ENCODE assay signal across 8 cellular contexts in genomic region chr7:73683916-73684693, GRCh38. TPM values are rescaled to one million over a fixed set of nuclear protein-coding genes. Genes with fewer than 3 reads are reported as not detected.
DNase-seq lines count a peak whose midpoint lies in the region; ATAC-seq and TF ChIP-seq lines count a peak whose summit lies in the region.

No MANE protein-coding gene starts in this region.

- H3K27ac ChIP-seq in CD8-positive, alpha-beta memory T cell (ENCODE audit: low read depth, low read length), result peak overlapping the region; percentile 93
- peak overlapping the region; percentile 87 for H3K27ac ChIP-seq in HUES6 (ENCODE audit: low read depth, low read length)
- H3K27ac ChIP-seq in mammary epithelial cell (ENCODE audit: insufficient read depth, low read depth, low read length), result peak overlapping the region; percentile 78

- no peak for ATAC-seq in GM19397 (IDR thresholded peaks at IDR 0.05; ENCODE audit: unreplicated experiment)

- dilution Hi-C loops in mammary epithelial cell (cut with HindIII; ENCODE audit: low sequenced_read_pairs), result no loop called here

- H3K4me3 ChIP-seq in CD8-positive, alpha-beta memory T cell (ENCODE audit: low read length), result peak overlapping the region; percentile 99
- H3K4me3 ChIP-seq in HUES6 (ENCODE audit: low read depth, low read length), result peak overlapping the region; percentile 93
- H3K4me3 ChIP-seq in mammary epithelial cell (replicated peaks in 1 of 3; ENCODE audit: insufficient read depth in 1 of 3, low read depth in 2 of 3, low read length in 3 of 3), result peak overlapping the region; percentile 56 to 94 (median 79)

- H3K4me1 Mint-ChIP-seq in CD8-positive, alpha-beta memory T cell, result peaks cover 28 to 60% (median 39%) of the 10 kb centered on the region in 3 donors
- H3K4me1 Mint-ChIP-seq in mesothelial cell of epicardium, result peaks cover 27% of the 10 kb centered on the region

- H2AFZ ChIP-seq in mammary epithelial cell (ENCODE audit: low read depth, low read length), result peak overlapping the region; percentile 96

- in situ Hi-C loops in mammary epithelial cell (cut with MboI; ENCODE audit: low sequenced_read_pairs in 2 of 2), result no loop called here

- WGBS in mammary epithelial cell (ENCODE audit: low coverage, missing lambda C conversion rate), result 11% methylated on average over 22 of the region's 46 CpGs

- no peaks in the 10 kb centered on the region for H3K27me3 Mint-ChIP-seq in CD8-positive, alpha-beta memory T cell
- no peaks in the 10 kb centered on the region for H3K27me3 Mint-ChIP-seq in mesothelial cell of epicardium (ENCODE audit: low read depth)

- peaks cover 26% of the 10 kb centered on the region for H3K36me3 ChIP-seq in CD8-positive, alpha-beta memory T cell (ENCODE audit: insufficient read depth, low read length)
- H3K36me3 ChIP-seq in HUES6 (ENCODE audit: control insufficient read depth, insufficient read depth, low read length) (peaks cover 33% of the 10 kb centered on the region), mammary epithelial cell (ENCODE audit: insufficient read depth, low read length) (peaks cover 7% of the 10 kb centered on the region)

- H3K9me3 Mint-ChIP-seq in CD8-positive, alpha-beta memory T cell, result no peaks in the 10 kb centered on the region
- no peaks in the 10 kb centered on the region for H3K9me3 Mint-ChIP-seq in mesothelial cell of epicardium

- H3K9ac ChIP-seq in HUES6 (ENCODE audit: low read length), result peak overlapping the region; percentile 93
- H3K9ac ChIP-seq in mammary epithelial cell (ENCODE audit: insufficient read depth, low read length), result peak overlapping the region; percentile 82

- no peaks in the 10 kb centered on the region for H3K27me3 ChIP-seq in CD8-positive, alpha-beta memory T cell (ENCODE audit: insufficient read depth, low read length, poor library complexity, severe bottlenecking)
- no peaks in the 10 kb centered on the region for H3K27me3 ChIP-seq in HUES6 (ENCODE audit: control insufficient read depth, insufficient read depth, low read length)
- no peaks in the 10 kb centered on the region for H3K27me3 ChIP-seq in mammary epithelial cell (ENCODE audit: insufficient read depth, low read length)

- H3K9me3 ChIP-seq in CD8-positive, alpha-beta memory T cell (ENCODE audit: low read length), result no peaks in the 10 kb centered on the region
- no peaks in the 10 kb centered on the region for H3K9me3 ChIP-seq in HUES6 (ENCODE audit: control insufficient read depth, insufficient read depth, low read depth, low read length)
- no peaks in the 10 kb centered on the region for H3K9me3 ChIP-seq in mammary epithelial cell (replicated peaks; ENCODE audit: insufficient read depth, low read length)

- H3K27ac Mint-ChIP-seq in CD8-positive, alpha-beta memory T cell, result peak overlapping the region; percentile 90 to 97 (median 96)
- peak overlapping the region; percentile 97 for H3K27ac Mint-ChIP-seq in mesothelial cell of epicardium

- H4K20me1 ChIP-seq in mammary epithelial cell (ENCODE audit: insufficient read depth, low read length), result no peaks in the 10 kb centered on the region

- DNase-seq in CD8-positive, alpha-beta memory T cell, result no peak
- DNase-seq in mammary epithelial cell (peak; percentile 5), mesothelial cell of epicardium (ENCODE audit: low spot score in 2 of 2, unreplicated experiment in 2 of 2) (no peak), NCI-H2171 (lab: John Stamatoyannopoulos, UW) (no peak), HPDE6-E6E7 (ENCODE audit: extremely low spot score) (no peak)
- DNase-seq in activated effector memory CD4-positive, alpha-beta T cell treated with anti-CD3 and anti-CD28 coated beads, Interleukin-2, amount 50 U/mL, for 16 hours, result no peak

- peak overlapping the region; percentile 91 to 98 (median 96) for H3K4me3 Mint-ChIP-seq in CD8-positive, alpha-beta memory T cell
- peak overlapping the region; percentile 90 for H3K4me3 Mint-ChIP-seq in mesothelial cell of epicardium

- intact Hi-C loops in mammary epithelial cell (cut with micrococcal nuclease), result loop anchor here (1.0 to 5.0 kb wide), 4 partner anchors 35 to 72 kb away; partner anchors contain the start of gene STX1A

- CTCF ChIA-PET in CD8-positive, alpha-beta memory T cell (lab: Charles Lee), result interaction anchor here (1.1 kb wide), 1 partner anchor 51 kb away, joined by 4 read pairs; no protein-coding TSS in a partner anchor
- CTCF ChIA-PET in mammary epithelial cell (lab: Charles Lee; ENCODE audit: low non-redundant PET), result interaction anchor here (0.8 kb wide), 1 partner anchor 62 kb away, joined by 8 read pairs; no protein-coding TSS in a partner anchor

- H3K4me1 ChIP-seq in CD8-positive, alpha-beta memory T cell (ENCODE audit: insufficient read depth, low read length), result peaks cover 24% of the 10 kb centered on the region
- H3K4me1 ChIP-seq in HUES6 (ENCODE audit: control insufficient read depth, insufficient read depth, low read length) (peaks cover 12% of the 10 kb centered on the region; the same call in 1 of the 2 replicates), mammary epithelial cell (ENCODE audit: insufficient read depth, low read length) (peaks cover 13% of the 10 kb centered on the region)

- peak overlapping the region; percentile 73 for H3K4me2 ChIP-seq in mammary epithelial cell (ENCODE audit: insufficient read depth, low read depth, low read length)

- TSS peak; percentile 85 for BruUV-seq in mammary epithelial cell (replicated peaks; lab: Mats Ljungman, UMichigan)

- POLR2A ChIA-PET in CD8-positive, alpha-beta memory T cell (lab: Charles Lee), result interaction anchor here (1.2 kb wide), 1 partner anchor 55 kb away, joined by 4 read pairs; the partner anchor contains the start of gene ABHD11

- H3K79me2 ChIP-seq in mammary epithelial cell (ENCODE audit: insufficient read depth, low read length), result peaks cover 82% of the 10 kb centered on the region

- no peak for TF ChIP-seq CTCF in mammary epithelial cell (conservative IDR thresholded peaks at IDR 0.05 in 1 of 2, IDR thresholded peaks at IDR 0.05 in 1 of 2; ENCODE audit: extremely low read depth in 1 of 2, insufficient read depth in 1 of 2, low read depth in 1 of 2, low read length in 2 of 2)
- no peak for TF ChIP-seq CTCF in mesothelial cell of epicardium (IDR thresholded peaks at IDR 0.05; ENCODE audit: unreplicated experiment)

- peaks cover 0 to 47% (median 13%) of the 10 kb centered on the region in 3 donors for H3K36me3 Mint-ChIP-seq in CD8-positive, alpha-beta memory T cell
- H3K36me3 Mint-ChIP-seq in mesothelial cell of epicardium, result peaks cover 20% of the 10 kb centered on the region

RNA-seq across cellular contexts. Expression of gene BUD23, which starts 0.7 kb away (rescaled TPM):
- total RNA-seq in CD8-positive, alpha-beta memory T cell, result 100 to 1,000 TPM; 102 to 113 TPM
- polyA plus RNA-seq in CD8-positive, alpha-beta memory T cell, result 130 TPM
- total RNA-seq in mammary epithelial cell (10 to 100 TPM; 36.0 to 57.6 TPM), mesothelial cell of epicardium (64.2 to 70.2 TPM (median 69.1 TPM) in 3 replicates)
- 77.9 TPM for polyA plus RNA-seq in mammary epithelial cell
- polyA minus RNA-seq in mammary epithelial cell, result 102 TPM

RNA-seq across cellular contexts. Expression of gene DNAJC30, which starts 0.9 kb away (rescaled TPM):
- 10 to 100 TPM; 10.9 to 12.4 TPM for total RNA-seq in CD8-positive, alpha-beta memory T cell
- polyA plus RNA-seq in CD8-positive, alpha-beta memory T cell, result 10.0 TPM
- 10 to 100 TPM in 1 of 2 donors, 1 to 10 TPM in 1; 3.0 to 11.1 TPM for total RNA-seq in mammary epithelial cell
- 5.7 TPM for polyA plus RNA-seq in mammary epithelial cell
- polyA minus RNA-seq in mammary epithelial cell, result 5.7 TPM
- total RNA-seq in mesothelial cell of epicardium, result 13.1 to 14.8 TPM (median 14.6 TPM) in 3 replicates

RNA-seq across cellular contexts. Expression of gene VPS37D, which starts 16.5 kb away (rescaled TPM):
- under 1 TPM in 1 of 2 experiments, not detected in 1; 0.18 TPM for total RNA-seq in CD8-positive, alpha-beta memory T cell
- polyA plus RNA-seq in CD8-positive, alpha-beta memory T cell, result 0.17 TPM
- total RNA-seq in mammary epithelial cell, result 1 to 10 TPM; 1.1 to 3.7 TPM
- 0.61 TPM for polyA plus RNA-seq in mammary epithelial cell
- not detected for polyA minus RNA-seq in mammary epithelial cell
- total RNA-seq in mesothelial cell of epicardium, result 15.4 to 16.7 TPM (median 16.1 TPM) in 3 replicates

RNA-seq across cellular contexts. Expression of gene STX1A, which starts 35.4 kb away (rescaled TPM):
- 10 to 100 TPM; 18.4 to 18.8 TPM for total RNA-seq in CD8-positive, alpha-beta memory T cell
- polyA plus RNA-seq in CD8-positive, alpha-beta memory T cell, result 1.5 TPM
- 10 to 100 TPM in 1 of 2 donors, 1 to 10 TPM in 1; 6.8 to 39.7 TPM for total RNA-seq in mammary epithelial cell
- polyA plus RNA-seq in mammary epithelial cell, result 30.5 TPM
- polyA minus RNA-seq in mammary epithelial cell, result 30.8 TPM
- total RNA-seq in mesothelial cell of epicardium, result 12.5 to 15.5 TPM (median 13.2 TPM) in 3 replicates

RNA-seq across cellular contexts. Expression of gene ABHD11, which starts 54.5 kb away (rescaled TPM):
- total RNA-seq in CD8-positive, alpha-beta memory T cell, result 10 to 100 TPM; 23.2 to 26.5 TPM
- polyA plus RNA-seq in CD8-positive, alpha-beta memory T cell, result 13.1 TPM
- total RNA-seq in mammary epithelial cell (10 to 100 TPM in 1 of 2 donors, 1 to 10 TPM in 1; 6.7 to 23.6 TPM), mesothelial cell of epicardium (33.9 to 40.7 TPM (median 35.2 TPM) in 3 replicates)
- 30.4 TPM for polyA plus RNA-seq in mammary epithelial cell
- polyA minus RNA-seq in mammary epithelial cell, result 18.2 TPM
